Comparison of ENCODE assay signal across 12 cellular contexts in genomic region chr2:161709428-161709827, GRCh38.
DNase-seq lines count a peak whose midpoint lies in the region; ATAC-seq and TF ChIP-seq lines count a peak whose summit lies in the region.
"Had no signal": no experiment of that assay in that cellular context is flagged by ENCODE, and none has a peak within 500 bp of the region (broad histone marks: within the 10 kb centered on the region; RNA-seq: fewer than 3 reads in every experiment).

No MANE protein-coding gene starts in this region.

- H3K9me2 ChIP-seq in OCI-LY7 (ENCODE audit: insufficient read depth, low read length), result no peaks in the 10 kb centered on the region

- BruUV-seq in OCI-LY7 (replicated peaks; lab: Mats Ljungman, UMichigan), result no TSS peak

- H4K20me1 ChIP-seq in DND-41 (ENCODE audit: insufficient read depth, low read length) (no peaks in the 10 kb centered on the region), OCI-LY7 (ENCODE audit: insufficient read depth, low read length) (no peaks in the 10 kb centered on the region)

- peak overlapping the region; percentile 56 for H2AFZ ChIP-seq in DND-41 (ENCODE audit: low read depth, low read length)
- H2AFZ ChIP-seq in OCI-LY7 (ENCODE audit: low read length), result no peak overlapping the region

- no peaks in the 10 kb centered on the region for H3K79me2 ChIP-seq in DND-41 (ENCODE audit: insufficient read depth, low read length)
- H3K79me2 ChIP-seq in OCI-LY7 (ENCODE audit: insufficient read depth, low read depth, low read length), result no peaks in the 10 kb centered on the region

- peak overlapping the region; percentile 34 for H3K9ac ChIP-seq in DND-41 (ENCODE audit: low read depth, low read length)

- intact Hi-C loops in OCI-LY7 (cut with micrococcal nuclease; ENCODE audit: unreplicated experiment), result no loop called here
- intact Hi-C loops in psoas muscle (cut with DNase I), result no loop called here

- H3K27me3 ChIP-seq in DND-41 (ENCODE audit: insufficient read depth, low read length, poor library complexity) (no peaks in the 10 kb centered on the region), psoas muscle (ENCODE audit: insufficient read depth in 3 of 3, low read length in 2 of 3) (no peaks in the 10 kb centered on the region)

- TF ChIP-seq CTCF in DND-41 (IDR thresholded peaks at IDR 0.05; ENCODE audit: borderline replicate concordance, extremely low read depth, low read length, poor library complexity, severe bottlenecking), result no peak
- no peak for TF ChIP-seq CTCF in OCI-LY7 (conservative IDR thresholded peaks at IDR 0.05; ENCODE audit: low read length)
- TF ChIP-seq CTCF in fibroblast of mammary gland (conservative IDR thresholded peaks at IDR 0.05; ENCODE audit: control insufficient read depth, insufficient read depth, low read depth, low read length), result no peak
- TF ChIP-seq CTCF in psoas muscle (IDR thresholded peaks at IDR 0.05), result no peak

- H3K27ac ChIP-seq in DND-41 (ENCODE audit: low read length) (peak overlapping the region; percentile 31; the same call in 1 of the 2 replicates), OCI-LY7 (ENCODE audit: low read depth, low read length, poor library complexity, severe bottlenecking) (no peak overlapping the region), psoas muscle (no peak overlapping the region)

- ATAC-seq in DND-41 (ENCODE audit: insufficient read depth, low read depth), result peak; percentile 57; the same call in 2 of the 3 replicates
- ATAC-seq in GM21360 (IDR thresholded peaks at IDR 0.05; ENCODE audit: unreplicated experiment), result peak; percentile 61
- ATAC-seq in psoas muscle, result no peak

- WGBS in psoas muscle, 3 donors, result 48 to 60% (median 49%) methylated on average over 3 of the region's 3 CpGs

- H3K4me1 ChIP-seq in DND-41 (ENCODE audit: insufficient read depth, low read length) (peaks cover 15% of the 10 kb centered on the region; the same call in 1 of the 2 replicates), OCI-LY7 (ENCODE audit: insufficient read depth, low read length, poor library complexity, severe bottlenecking) (no peaks in the 10 kb centered on the region), psoas muscle (no peaks in the 10 kb centered on the region)

- POLR2A ChIA-PET in OCI-LY7 (lab: Charles Lee), result interaction anchor here (1.0 kb wide), 1 partner anchor 105 kb away, joined by 3 read pairs; no protein-coding TSS in a partner anchor

- DNase-seq in DND-41 (no peak), OCI-LY7 (ENCODE audit: low spot score) (no peak), fibroblast of mammary gland (ENCODE audit: low read depth) (peak; percentile 6), psoas muscle (no peak), NCI-H226 (no peak), NCI-H446 treated with DMSO at 0.1 percent for 48 hours (lab: John Stamatoyannopoulos, UW) (no peak), SW480 (ENCODE audit: low spot score) (no peak)
- DNase-seq: activated gamma-delta T cell treated with Interleukin-2 at 50 U/mL for 16 hours, dermis blood vessel endothelial cell, DMS79 treated with DMSO at 0.1 percent for 48 hours, T-helper 9 cell had no signal

- CTCF ChIA-PET in OCI-LY7 (lab: Charles Lee; ENCODE audit: unreplicated experiment), result no interaction called here

- H3K4me3 ChIP-seq in DND-41 (ENCODE audit: low read depth in 1 of 2, low read length in 2 of 2), result peak overlapping the region in 1 of 2 experiments; percentile 11; a peak in 2 of 4 replicates
- H3K4me3 ChIP-seq in OCI-LY7 (ENCODE audit: low read depth, low read length, poor library complexity, severe bottlenecking), result no peak overlapping the region
- no peak overlapping the region for H3K4me3 ChIP-seq in fibroblast of mammary gland (ENCODE audit: control insufficient read depth, low read depth, low read length)
- H3K4me3 ChIP-seq in psoas muscle, result no peak overlapping the region

- H3K4me2 ChIP-seq in DND-41 (ENCODE audit: insufficient read depth, low read length) (peak overlapping the region; percentile 52), OCI-LY7 (ENCODE audit: low read length) (peak overlapping the region; percentile 31; the same call in 1 of the 2 replicates)

- H3K36me3 ChIP-seq in DND-41 (ENCODE audit: insufficient read depth, low read length), result no peaks in the 10 kb centered on the region
- H3K36me3 ChIP-seq in OCI-LY7 (ENCODE audit: insufficient read depth, low read length), result no peaks in the 10 kb centered on the region
- H3K36me3 ChIP-seq in psoas muscle (ENCODE audit: insufficient read depth in 1 of 2, low read depth in 1 of 2), result no peaks in the 10 kb centered on the region

- no peaks in the 10 kb centered on the region for H3K9me3 ChIP-seq in DND-41 (ENCODE audit: insufficient read depth, low read length, severe bottlenecking)
- no peaks in the 10 kb centered on the region for H3K9me3 ChIP-seq in OCI-LY7 (ENCODE audit: low read length)
- H3K9me3 ChIP-seq in psoas muscle, result no peaks in the 10 kb centered on the region

Comparison
In these comparisons a context has a peak if more than half of its experiments do, and no peak if none do; other contexts are left out.
1. ATAC-seq: peak in DND-41 (single experiment) and GM21360 (single experiment); none in psoas muscle (0 of 4).